ENCODE assay signal across 22 cellular contexts in genomic region chr17:21373696-21374454, GRCh38. TPM values are rescaled to one million over a fixed set of nuclear protein-coding genes. Genes with fewer than 3 reads are reported as not detected.
"Had no signal": no experiment of that assay in that cellular context is flagged by ENCODE, and none has a peak within 500 bp of the region (broad histone marks: within the 10 kb centered on the region; RNA-seq: fewer than 3 reads in every experiment).

No MANE protein-coding gene starts in this region.

- H3K4me3 Mint-ChIP-seq: activated CD8-positive, alpha-beta T cell treated with anti-CD3 and anti-CD28 coated beads, Interleukin-2, amount 10 ng/mL, durations not matched to agents 7 days and 5 days; activated naive CD4-positive, alpha-beta T cell treated with anti-CD3 and anti-CD28 coated beads, Interleukin-2, amount 50 U/mL, for 24 hours; activated T-helper 1 cell treated with anti-CD3 and anti-CD28 coated beads, Interleukin-12 subunit alpha, Interleukin-12 subunit beta, Interleukin-2, Interleukin-4 antibody, amounts not matched to agents 30 ng/mL and 10 ng/mL and 1 ng/mL, durations not matched to agents 14 hours and 24 hours and 36 hours; naive thymus-derived CD4-positive, alpha-beta T cell; stimulated activated effector memory CD8-positive, alpha-beta T cell treated with anti-CD3 and anti-CD28 coated beads, Interleukin-12 subunit alpha, Interleukin-12 subunit beta, amount 100 ng/mL, for 72 hours; T-cell; T-helper 2 cell treated with Interferon-gamma antibody and Interleukin-4, amounts not matched to agents 5 μg/mL and 100 μg/mL, for 36 hours had no signal

- H3K36me3 Mint-ChIP-seq: activated naive CD4-positive, alpha-beta T cell treated with anti-CD3 and anti-CD28 coated beads, Interleukin-2, amount 50 U/mL, for 24 hours; brain; naive thymus-derived CD4-positive, alpha-beta T cell; stimulated activated effector memory CD8-positive, alpha-beta T cell treated with anti-CD3 and anti-CD28 coated beads, Interleukin-12 subunit alpha, Interleukin-12 subunit beta, amount 100 ng/mL, for 72 hours; T-cell had no signal

- H3K27ac ChIP-seq: foreskin keratinocyte, lower lobe of right lung, psoas muscle, right atrium auricular region, transverse colon, WERI-Rb-1 had no signal

- H3K27me3 ChIP-seq: right atrium auricular region had no signal

- H3K4me3 ChIP-seq: dorsolateral prefrontal cortex, lower lobe of right lung, psoas muscle, right atrium auricular region, transverse colon had no signal

- H3K4me1 ChIP-seq: foreskin keratinocyte had no signal

- H3K9me3 ChIP-seq: lower lobe of right lung, psoas muscle, right atrium auricular region, transverse colon had no signal

- ATAC-seq: activated CD8-positive, alpha-beta T cell treated with anti-CD3 and anti-CD28 coated beads, Interleukin-2, amount 10 ng/mL, durations not matched to agents 7 days and 5 days; foreskin keratinocyte; left lobe of liver; lower lobe of right lung; naive thymus-derived CD4-positive, alpha-beta T cell; psoas muscle; stimulated activated effector memory CD8-positive, alpha-beta T cell treated with anti-CD3 and anti-CD28 coated beads, Interleukin-12 subunit alpha, Interleukin-12 subunit beta, amount 100 ng/mL, for 72 hours; T-cell had no signal

- H3K9me3 Mint-ChIP-seq: activated naive CD4-positive, alpha-beta T cell treated with anti-CD3 and anti-CD28 coated beads, Interleukin-2, amount 50 U/mL, for 24 hours; activated T-helper 1 cell treated with anti-CD3 and anti-CD28 coated beads, Interleukin-12 subunit alpha, Interleukin-12 subunit beta, Interleukin-2, Interleukin-4 antibody, amounts not matched to agents 30 ng/mL and 10 ng/mL and 1 ng/mL, durations not matched to agents 14 hours and 24 hours and 36 hours; brain; naive thymus-derived CD4-positive, alpha-beta T cell; stimulated activated effector memory CD8-positive, alpha-beta T cell treated with anti-CD3 and anti-CD28 coated beads, Interleukin-12 subunit alpha, Interleukin-12 subunit beta, amount 100 ng/mL, for 72 hours; T-cell; T-helper 2 cell treated with Interferon-gamma antibody and Interleukin-4, amounts not matched to agents 5 μg/mL and 100 μg/mL, for 36 hours had no signal

- H3K36me3 ChIP-seq: lower lobe of right lung, right atrium auricular region, transverse colon, WERI-Rb-1 had no signal

- DNase-seq: activated CD4-positive, alpha-beta T cell treated with anti-CD3 and anti-CD28 coated beads, Interleukin-2, amount 50 U/mL, for 1 hour; activated CD4-positive, CD25-positive, alpha-beta regulatory T cell treated with anti-CD3 and anti-CD28 coated beads, Interleukin-2, amount 50 U/mL, for 72 hours; activated CD8-positive, alpha-beta T cell treated with anti-CD3 and anti-CD28 coated beads, Interleukin-2, amount 10 ng/mL, durations not matched to agents 7 days and 5 days; activated gamma-delta T cell treated with Interleukin-2 at 50 U/mL for 16 hours; anterior cingulate cortex; caudate nucleus; dorsolateral prefrontal cortex; foreskin keratinocyte; lower lobe of right lung; naive thymus-derived CD4-positive, alpha-beta T cell; psoas muscle; stimulated activated CD4-positive, alpha-beta T cell treated with anti-CD3 and anti-CD28 coated beads, Interleukin-2, amount 100 ng/mL, for 24 hours; transverse colon; WERI-Rb-1 had no signal

- H3K27ac Mint-ChIP-seq: activated CD8-positive, alpha-beta T cell treated with anti-CD3 and anti-CD28 coated beads, Interleukin-2, amount 10 ng/mL, durations not matched to agents 7 days and 5 days; activated naive CD4-positive, alpha-beta T cell treated with anti-CD3 and anti-CD28 coated beads, Interleukin-2, amount 50 U/mL, for 24 hours; activated T-helper 1 cell treated with anti-CD3 and anti-CD28 coated beads, Interleukin-12 subunit alpha, Interleukin-12 subunit beta, Interleukin-2, Interleukin-4 antibody, amounts not matched to agents 30 ng/mL and 10 ng/mL and 1 ng/mL, durations not matched to agents 14 hours and 24 hours and 36 hours; stimulated activated effector memory CD8-positive, alpha-beta T cell treated with anti-CD3 and anti-CD28 coated beads, Interleukin-12 subunit alpha, Interleukin-12 subunit beta, amount 100 ng/mL, for 72 hours; T-cell; T-helper 2 cell treated with Interferon-gamma antibody and Interleukin-4, amounts not matched to agents 5 μg/mL and 100 μg/mL, for 36 hours had no signal

RNA-seq across cellular contexts. Expression of gene KCNJ12, which starts 2.3 kb away (rescaled TPM):
- total RNA-seq: activated CD8-positive, alpha-beta T cell treated with anti-CD3 and anti-CD28 coated beads, Interleukin-2, amount 10 ng/mL, durations not matched to agents 7 days and 5 days; activated T-helper 1 cell treated with anti-CD3 and anti-CD28 coated beads, Interleukin-12 subunit alpha, Interleukin-12 subunit beta, Interleukin-2, Interleukin-4 antibody, amounts not matched to agents 30 ng/mL and 10 ng/mL and 1 ng/mL, durations not matched to agents 14 hours and 24 hours and 36 hours had no signal
